7 cellular contexts compared by ENCODE assay signal in genomic region chr2:156319811-156320490, GRCh38. TPM values are rescaled to one million over a fixed set of nuclear protein-coding genes. Genes with fewer than 3 reads are reported as not detected.
DNase-seq lines count a peak whose midpoint lies in the region; ATAC-seq and TF ChIP-seq lines count a peak whose summit lies in the region.

No MANE protein-coding gene starts in this region.

- peak; percentile 90 for ATAC-seq in left lung

- peaks cover 34 to 95% of the 10 kb centered on the region in 2 donors for H3K27me3 ChIP-seq in left lung
- H3K27me3 ChIP-seq in suprapubic skin, result peaks cover 28% of the 10 kb centered on the region

- intact Hi-C loops in left lung (cut with DNase I), result no loop called here

- DNase-seq in HT-29 (ENCODE audit: low spot score) (peak; percentile 83), choroid plexus epithelial cell (ENCODE audit: low read depth) (no peak), left lung (peak; percentile 56 to 80), suprapubic skin (ENCODE audit: low spot score in 2 of 2) (no peak), NCI-H187 (lab: John Stamatoyannopoulos, UW) (no peak)
- no peak for DNase-seq in activated naive CD4-positive, alpha-beta T cell treated with Interleukin-2 at 50 U/mL for 16 hours
- DNase-seq in activated CD4-positive, alpha-beta T cell treated with anti-CD3 and anti-CD28 coated beads, Interleukin-2, amount 50 U/mL, for 1 hour, result no peak

- H3K9me3 ChIP-seq in left lung (no peaks in the 10 kb centered on the region), suprapubic skin (no peaks in the 10 kb centered on the region)

- no peak for TF ChIP-seq POLR2A in suprapubic skin (IDR thresholded peaks at IDR 0.05)

- TF ChIP-seq CTCF in choroid plexus epithelial cell (conservative IDR thresholded peaks at IDR 0.05; ENCODE audit: low read depth, low read length), result no peak
- TF ChIP-seq CTCF in left lung (IDR thresholded peaks at IDR 0.05), result peak in 1 of 2 donors; percentile 25
- peak in 1 of 2 donors; percentile 11 for TF ChIP-seq CTCF in suprapubic skin (IDR thresholded peaks at IDR 0.05)

- peaks cover 15 to 29% of the 10 kb centered on the region in 2 donors for H3K4me1 ChIP-seq in left lung
- peaks cover 33% of the 10 kb centered on the region for H3K4me1 ChIP-seq in suprapubic skin

- H3K4me3 ChIP-seq in choroid plexus epithelial cell (ENCODE audit: low read depth, low read length) (peak overlapping the region; percentile 22), left lung (peak overlapping the region; percentile 12 to 34), suprapubic skin (peak overlapping the region; percentile 49)

- peak overlapping the region; percentile 30 to 69 for H3K27ac ChIP-seq in left lung
- H3K27ac ChIP-seq in suprapubic skin, result peak overlapping the region; percentile 61

- H3K36me3 ChIP-seq in left lung (no peaks in the 10 kb centered on the region), suprapubic skin (no peaks in the 10 kb centered on the region)

- no peak for TF ChIP-seq EP300 in suprapubic skin (IDR thresholded peaks at IDR 0.05)

- 16% methylated on average over 29 of the region's 47 CpGs for WGBS in suprapubic skin

RNA-seq across cellular contexts. Expression of gene NR4A2, which starts 12.6 kb away (rescaled TPM):
- 4.1 and 5.2 TPM in 2 replicates for total RNA-seq in HT-29 (2014; rRNA removed; shearing (Covaris generic))
- total RNA-seq in left lung (1 to 10 TPM; 3.5 to 5.0 TPM), suprapubic skin (10 to 100 TPM in 3 of 4 donors, 1 to 10 TPM in 1; 9.5 to 21.7 (median 19.8) TPM)

Comparison
In these comparisons a context has a peak if more than half of its experiments do, and no peak if none do; other contexts are left out.
1. DNase-seq: peak in HT-29 (single experiment) and left lung (2 of 2); none in choroid plexus epithelial cell (single experiment), suprapubic skin (0 of 2), NCI-H187 (0 of 2), activated naive CD4-positive, alpha-beta T cell treated with Interleukin-2 at 50 U/mL for 16 hours (single experiment) and activated CD4-positive, alpha-beta T cell treated with anti-CD3 and anti-CD28 coated beads, Interleukin-2, amount 50 U/mL, for 1 hour (single experiment).
2. Peak in every context shown above with its lines, with median percentiles within 50 percentile points of each other: H3K4me3 ChIP-seq.